In genomic region chr15:66294932-66295235, GRCh38 we compare ENCODE assay signal across 9 cellular contexts. TPM values are rescaled to one million over a fixed set of nuclear protein-coding genes. Genes with fewer than 3 reads are reported as not detected.
DNase-seq lines count a peak whose midpoint lies in the region; ATAC-seq, FAIRE-seq and TF ChIP-seq lines count a peak whose summit lies in the region.
"Had no signal": no experiment of that assay in that cellular context is flagged by ENCODE, and none has a peak within 500 bp of the region (broad histone marks: within the 10 kb centered on the region; RNA-seq: fewer than 3 reads in every experiment).

No MANE protein-coding gene starts in this region.

- H3K4me3 Mint-ChIP-seq in activated CD8-positive, alpha-beta T cell treated with anti-CD3 and anti-CD28 coated beads for 36 hours = peak overlapping the region; percentile 89

- DNase-seq in left ventricle myocardium inferior = no peak
- no peak for DNase-seq in left cardiac atrium
- DNase-seq in activated CD8-positive, alpha-beta T cell treated with anti-CD3 and anti-CD28 coated beads for 36 hours = no peak
- no peak for DNase-seq in upper lobe of right lung
- no peak for DNase-seq in NCI-H2227 treated with DMSO at 0.1 percent for 48 hours (lab: John Stamatoyannopoulos, UW)
- DNase-seq in GM12892 (ENCODE audit: insufficient read length) = no peak
- DNase-seq: hippocampal formation had no signal

- H3K9me3 ChIP-seq in left ventricle myocardium inferior (replicated peaks) (no peaks in the 10 kb centered on the region), liver (ENCODE audit: control insufficient read depth in 4 of 4, low read length in 3 of 4) (no peaks in the 10 kb centered on the region), upper lobe of right lung (no peaks in the 10 kb centered on the region)

- H3K4me3 ChIP-seq in left ventricle myocardium inferior (peak overlapping the region; percentile 85), liver (ENCODE audit: low read depth in 1 of 3, low read length in 3 of 3) (peak overlapping the region in 2 of 3 donors; percentile 66 to 96), upper lobe of right lung (peak overlapping the region; percentile 80)

- no peak for TF ChIP-seq CTCF in left ventricle myocardium inferior (IDR thresholded peaks at IDR 0.05; ENCODE audit: borderline replicate concordance)
- TF ChIP-seq CTCF in activated CD8-positive, alpha-beta T cell treated with anti-CD3 and anti-CD28 coated beads for 36 hours (IDR thresholded peaks at IDR 0.05) = no peak
- no peak for TF ChIP-seq CTCF in liver (IDR thresholded peaks at IDR 0.05; ENCODE audit: low read depth, low read length, missing input control)
- no peak for TF ChIP-seq CTCF in upper lobe of right lung (IDR thresholded peaks at IDR 0.05)

- no peak for FAIRE-seq in GM12892 (lab: Jason Lieb, UNC)

- H3K9ac ChIP-seq in liver (ENCODE audit: low read depth in 1 of 2, low read length in 2 of 2) = peak overlapping the region; percentile 58 to 70

- peak overlapping the region; percentile 94 for H3K27ac Mint-ChIP-seq in activated CD8-positive, alpha-beta T cell treated with anti-CD3 and anti-CD28 coated beads for 36 hours

- H3K4me1 Mint-ChIP-seq in activated CD8-positive, alpha-beta T cell treated with anti-CD3 and anti-CD28 coated beads for 36 hours (ENCODE audit: low read depth) = peaks cover 42% of the 10 kb centered on the region

- peaks cover 21% of the 10 kb centered on the region for H3K36me3 Mint-ChIP-seq in activated CD8-positive, alpha-beta T cell treated with anti-CD3 and anti-CD28 coated beads for 36 hours (ENCODE audit: low read depth)

- H3K4me1 ChIP-seq in left ventricle myocardium inferior = peaks cover 43% of the 10 kb centered on the region
- H3K4me1 ChIP-seq in liver (ENCODE audit: control insufficient read depth in 4 of 4, insufficient read depth in 4 of 4, low read length in 3 of 4) = peaks cover 0 to 18% (median 12%) of the 10 kb centered on the region in 4 donors
- peaks cover 25% of the 10 kb centered on the region for H3K4me1 ChIP-seq in upper lobe of right lung

- TF ChIP-seq POLR2A in GM12892 (IDR thresholded peaks at IDR 0.05; ENCODE audit: low read depth, low read length) = no peak

- H3K36me3 ChIP-seq in left ventricle myocardium inferior = no peaks in the 10 kb centered on the region
- H3K36me3 ChIP-seq in liver (ENCODE audit: control insufficient read depth in 4 of 4, insufficient read depth in 3 of 4, low read depth in 1 of 4, low read length in 3 of 4) = peaks cover 0 to 2% (median 0%) of the 10 kb centered on the region in 4 donors
- H3K36me3 ChIP-seq in upper lobe of right lung = no peaks in the 10 kb centered on the region

- CTCF ChIA-PET in activated CD8-positive, alpha-beta T cell treated with anti-CD3 and anti-CD28 coated beads for 36 hours (lab: Charles Lee) = interaction anchor here (0.6 to 1.5 kb wide), 2 partner anchors 11 to 203 kb away, joined by 3 to 5 read pairs; partner anchors contain the start of gene SNAPC5

- POLR2A ChIA-PET in activated CD8-positive, alpha-beta T cell treated with anti-CD3 and anti-CD28 coated beads for 36 hours (lab: Charles Lee) = interaction anchor here (1.0 to 3.2 kb wide), 7 partner anchors 60 to 990 kb away, joined by 3 to 17 read pairs (median 3); partner anchors contain the start of genes RNU5B-1, RPL4, SNAPC5 and ZWILCH

- TF ChIP-seq RAD21 in liver (IDR thresholded peaks at IDR 0.05) = no peak

- WGBS in liver = 71% methylated on average over 3 of the region's 3 CpGs

- H3K27me3 ChIP-seq in left ventricle myocardium inferior (ENCODE audit: low read depth) (no peaks in the 10 kb centered on the region), liver (ENCODE audit: control insufficient read depth in 4 of 4, insufficient read depth in 4 of 4, low read length in 3 of 4) (no peaks in the 10 kb centered on the region), upper lobe of right lung (no peaks in the 10 kb centered on the region)

- intact Hi-C loops in left ventricle myocardium inferior (cut with micrococcal nuclease) (no loop called here), left cardiac atrium (cut with DNase I) (no loop called here), upper lobe of right lung (cut with DNase I) (no loop called here)
- intact Hi-C loops in activated CD8-positive, alpha-beta T cell treated with anti-CD3 and anti-CD28 coated beads for 36 hours (cut with micrococcal nuclease) = loop anchor here (5.0 kb wide), 1 partner anchor 202 kb away; the partner anchor contains the start of gene SNAPC5

- ATAC-seq in left cardiac atrium (no peak), upper lobe of right lung (no peak), HG02840 (IDR thresholded peaks at IDR 0.05; ENCODE audit: low FRiP score, unreplicated experiment) (no peak)
- no peak for ATAC-seq in activated CD8-positive, alpha-beta T cell treated with anti-CD3 and anti-CD28 coated beads for 36 hours

- no peaks in the 10 kb centered on the region for H3K9me3 Mint-ChIP-seq in activated CD8-positive, alpha-beta T cell treated with anti-CD3 and anti-CD28 coated beads for 36 hours

- no peaks in the 10 kb centered on the region for H3K27me3 Mint-ChIP-seq in activated CD8-positive, alpha-beta T cell treated with anti-CD3 and anti-CD28 coated beads for 36 hours

- H3K27ac ChIP-seq in left ventricle myocardium inferior (replicated peaks) (peak overlapping the region; percentile 95), liver (ENCODE audit: low read depth in 1 of 2, low read length in 2 of 2) (no peak overlapping the region), upper lobe of right lung (peak overlapping the region; percentile 93)

TF ChIP-seq in liver, 16 proteins besides CTCF, POLR2A, EP300 and RAD21:
- TF ChIP-seq MAX (IDR thresholded peaks at IDR 0.05) (no peak), SP1 (IDR thresholded peaks at IDR 0.05) (no peak), HNF4G (IDR thresholded peaks at IDR 0.05) (no peak), YY1 (IDR thresholded peaks at IDR 0.05) (no peak), FOXA1 (IDR thresholded peaks at IDR 0.05) (no peak), EGR1 (IDR thresholded peaks at IDR 0.05; ENCODE audit: low read depth in 2 of 2) (no peak), HNF4A (conservative IDR thresholded peaks at IDR 0.05) (no peak), REST (IDR thresholded peaks at IDR 0.05) (no peak), ZBTB33 (IDR thresholded peaks at IDR 0.05) (no peak), NR2F2 (IDR thresholded peaks at IDR 0.05) (no peak)

RNA-seq across cellular contexts. Expression of gene DIS3L, which starts 1.5 kb away (rescaled TPM):
- total RNA-seq in left ventricle myocardium inferior (36.6 TPM), left cardiac atrium (10 to 100 TPM; 31.2 to 36.7 TPM), liver (10 to 100 TPM; 17.2 to 40.2 TPM), upper lobe of right lung (27.1 TPM)
- 10 to 100 TPM; 23.6 to 23.7 TPM for total RNA-seq in activated CD8-positive, alpha-beta T cell treated with anti-CD3 and anti-CD28 coated beads for 36 hours
- polyA plus RNA-seq in liver = 10 to 100 TPM in 1 of 2 donors, 1 to 10 TPM in 1; 9.9 to 14.2 TPM
- polyA plus RNA-seq in GM12892 (2012; ENCODE audit: missing spikeins) = 11.3 TPM

RNA-seq across cellular contexts. Expression of gene MEGF11, which starts 41.3 kb away (rescaled TPM):
- total RNA-seq in left ventricle myocardium inferior (not detected), left cardiac atrium (not detected), liver (under 1 TPM; under 0.01 to 0.51 TPM), upper lobe of right lung (3.0 TPM)
- not detected for total RNA-seq in activated CD8-positive, alpha-beta T cell treated with anti-CD3 and anti-CD28 coated beads for 36 hours
- polyA plus RNA-seq in liver = under 1 TPM in 1 of 2 donors, not detected in 1; 0.03 TPM
- 1.8 TPM for polyA plus RNA-seq in GM12892 (2012; ENCODE audit: missing spikeins)

Comparison
In these comparisons a context has a peak if more than half of its experiments do, and no peak if none do; other contexts are left out.
1. H3K27ac ChIP-seq: peak in left ventricle myocardium inferior (single experiment) and upper lobe of right lung (single experiment); none in liver (0 of 2).
2. Peak in every context shown above with its lines, with median percentiles within 50 percentile points of each other: H3K4me3 ChIP-seq.